Comparison of ENCODE assay signal across 19 cellular contexts in the genomic region with DNA sequence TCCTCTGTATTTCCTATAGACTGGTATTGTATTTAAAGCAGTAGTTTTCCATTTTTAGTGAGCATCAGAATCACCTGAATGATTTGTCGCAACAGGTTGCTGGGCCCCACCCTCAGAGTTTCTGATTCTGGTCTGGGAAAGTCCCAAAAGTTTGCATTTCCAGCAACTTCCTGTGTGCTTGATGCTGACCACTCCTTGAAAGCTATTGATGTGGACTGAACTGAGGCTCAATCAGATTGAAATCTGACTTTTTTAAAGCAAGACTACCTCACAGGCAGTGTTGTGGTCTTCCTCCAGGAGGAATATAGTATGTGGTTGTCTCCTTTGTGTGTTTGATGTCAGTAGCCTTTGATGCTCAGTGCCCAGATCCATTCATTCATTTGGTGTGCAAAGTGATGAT. TPM values are rescaled to one million over a fixed set of nuclear protein-coding genes. Genes with fewer than 3 reads are reported as not detected.
DNase-seq lines count a peak whose midpoint lies in the region; ATAC-seq, FAIRE-seq and TF ChIP-seq lines count a peak whose summit lies in the region.
"Had no signal": no experiment of that assay in that cellular context is flagged by ENCODE, and none has a peak within 500 bp of the region (broad histone marks: within the 10 kb centered on the region; RNA-seq: fewer than 3 reads in every experiment).

No MANE protein-coding gene starts in this region.

- no peak overlapping the region for H3K27ac Mint-ChIP-seq in activated CD4-positive, alpha-beta T cell treated with anti-CD3 and anti-CD28 coated beads, Interleukin-2, amount 10 ng/mL, durations not matched to agents 7 days and 5 days
- peak overlapping the region; percentile 32 to 55 for H3K27ac Mint-ChIP-seq in natural killer cell treated with Interleukin-12 subunit alpha and Interleukin-12 subunit beta and Interleukin-15 and Interleukin-18, amount 100 ng/mL, for 72 hours
- no peak overlapping the region for H3K27ac Mint-ChIP-seq in CD8-positive, alpha-beta memory T cell

- no peaks in the 10 kb centered on the region for H3K27me3 Mint-ChIP-seq in activated CD4-positive, alpha-beta T cell treated with anti-CD3 and anti-CD28 coated beads, Interleukin-2, amount 10 ng/mL, durations not matched to agents 7 days and 5 days
- peaks cover 0 to 5% of the 10 kb centered on the region in 2 donors for H3K27me3 Mint-ChIP-seq in natural killer cell treated with Interleukin-12 subunit alpha and Interleukin-12 subunit beta and Interleukin-15 and Interleukin-18, amount 100 ng/mL, for 72 hours
- H3K27me3 Mint-ChIP-seq in CD8-positive, alpha-beta memory T cell, result no peaks in the 10 kb centered on the region

- no peak overlapping the region for H3K4me3 ChIP-seq in KMS-11 (IDR thresholded peaks at IDR 0.05; ENCODE audit: insufficient read depth, low read depth, low read length)
- no peak overlapping the region for H3K4me3 ChIP-seq in bronchial epithelial cell (ENCODE audit: low read depth, low read length)
- H3K4me3 ChIP-seq in CD8-positive, alpha-beta memory T cell (ENCODE audit: low read length), result no peak overlapping the region
- H3K4me3 ChIP-seq: coronary artery, upper lobe of right lung had no signal

- no peaks in the 10 kb centered on the region for H3K9me3 Mint-ChIP-seq in activated CD4-positive, alpha-beta T cell treated with anti-CD3 and anti-CD28 coated beads, Interleukin-2, amount 10 ng/mL, durations not matched to agents 7 days and 5 days
- H3K9me3 Mint-ChIP-seq in natural killer cell treated with Interleukin-12 subunit alpha and Interleukin-12 subunit beta and Interleukin-15 and Interleukin-18, amount 100 ng/mL, for 72 hours, result no peaks in the 10 kb centered on the region
- no peaks in the 10 kb centered on the region for H3K9me3 Mint-ChIP-seq in CD8-positive, alpha-beta memory T cell

- peaks cover 6% of the 10 kb centered on the region for H3K36me3 Mint-ChIP-seq in activated CD4-positive, alpha-beta T cell treated with anti-CD3 and anti-CD28 coated beads, Interleukin-2, amount 10 ng/mL, durations not matched to agents 7 days and 5 days (ENCODE audit: low read depth)
- no peaks in the 10 kb centered on the region for H3K36me3 Mint-ChIP-seq in natural killer cell treated with Interleukin-12 subunit alpha and Interleukin-12 subunit beta and Interleukin-15 and Interleukin-18, amount 100 ng/mL, for 72 hours
- no peaks in the 10 kb centered on the region for H3K36me3 Mint-ChIP-seq in CD8-positive, alpha-beta memory T cell

- no peak for FAIRE-seq in bronchial epithelial cell (lab: Jason Lieb, UNC)
- FAIRE-seq: endothelial cell of umbilical vein, small intestine had no signal

- H3K27ac ChIP-seq in KMS-11, result no peak overlapping the region
- no peak overlapping the region for H3K27ac ChIP-seq in CD8-positive, alpha-beta memory T cell (ENCODE audit: low read depth, low read length)
- H3K27ac ChIP-seq: C4-2B, coronary artery, upper lobe of right lung had no signal

- H4K20me1 ChIP-seq in KMS-11 (ENCODE audit: insufficient read depth), result no peaks in the 10 kb centered on the region

- H3K4me3 Mint-ChIP-seq in activated CD4-positive, alpha-beta T cell treated with anti-CD3 and anti-CD28 coated beads, Interleukin-2, amount 10 ng/mL, durations not matched to agents 7 days and 5 days, result no peak overlapping the region
- H3K4me3 Mint-ChIP-seq in natural killer cell treated with Interleukin-12 subunit alpha and Interleukin-12 subunit beta and Interleukin-15 and Interleukin-18, amount 100 ng/mL, for 72 hours, result peak overlapping the region; percentile 16
- no peak overlapping the region for H3K4me3 Mint-ChIP-seq in CD8-positive, alpha-beta memory T cell

- CTCF ChIA-PET in activated CD4-positive, alpha-beta T cell treated with anti-CD3 and anti-CD28 coated beads, Interleukin-2, amount 10 ng/mL, durations not matched to agents 7 days and 5 days (lab: Charles Lee), result interaction anchor here (0.6 to 2.1 kb wide), 8 partner anchors 14 to 110 kb away, joined by 3 to 8 read pairs (median 3); no protein-coding TSS in a partner anchor
- CTCF ChIA-PET in CD8-positive, alpha-beta memory T cell (lab: Charles Lee), result interaction anchor here (1.1 kb wide), 1 partner anchor 83 kb away, joined by 5 read pairs; no protein-coding TSS in a partner anchor

- no peak for ATAC-seq in natural killer cell treated with Interleukin-12 subunit alpha and Interleukin-12 subunit beta and Interleukin-15 and Interleukin-18, amount 100 ng/mL, for 72 hours
- no peak for ATAC-seq in GM21825 (IDR thresholded peaks at IDR 0.05; ENCODE audit: unreplicated experiment)
- ATAC-seq in HG03460 (IDR thresholded peaks at IDR 0.05; ENCODE audit: unreplicated experiment), result no peak
- ATAC-seq: left ventricle myocardium superior, upper lobe of right lung had no signal

- H3K4me1 Mint-ChIP-seq in activated CD4-positive, alpha-beta T cell treated with anti-CD3 and anti-CD28 coated beads, Interleukin-2, amount 10 ng/mL, durations not matched to agents 7 days and 5 days, result peaks cover 55% of the 10 kb centered on the region
- peaks cover 7 to 14% of the 10 kb centered on the region in 2 donors for H3K4me1 Mint-ChIP-seq in natural killer cell treated with Interleukin-12 subunit alpha and Interleukin-12 subunit beta and Interleukin-15 and Interleukin-18, amount 100 ng/mL, for 72 hours (ENCODE audit: low read depth in 2 of 2)
- H3K4me1 Mint-ChIP-seq in CD8-positive, alpha-beta memory T cell, result peaks cover 14 to 31% (median 23%) of the 10 kb centered on the region in 3 donors

- H3K4me2 ChIP-seq in KMS-11, result peak overlapping the region; percentile 29; the same call in 1 of the 2 replicates

- H3K79me2 ChIP-seq in KMS-11 (ENCODE audit: insufficient read depth, low read depth), result no peaks in the 10 kb centered on the region

- POLR2A ChIA-PET in activated CD4-positive, alpha-beta T cell treated with anti-CD3 and anti-CD28 coated beads, Interleukin-2, amount 10 ng/mL, durations not matched to agents 7 days and 5 days (lab: Charles Lee), result no interaction called here
- POLR2A ChIA-PET in CD8-positive, alpha-beta memory T cell (lab: Charles Lee), result interaction anchor here (0.7 kb wide), 1 partner anchor 78 kb away, joined by 3 read pairs; no protein-coding TSS in a partner anchor

- DNase-seq in activated CD4-positive, alpha-beta T cell treated with anti-CD3 and anti-CD28 coated beads for 48 hours, result peak; percentile 40
- no peak for DNase-seq in activated CD4-positive, alpha-beta T cell treated with anti-CD3 and anti-CD28 coated beads, Interleukin-2, amount 10 ng/mL, durations not matched to agents 7 days and 5 days
- DNase-seq in bronchial epithelial cell (ENCODE audit: low read depth), result peak; percentile 67
- DNase-seq in natural killer cell treated with Interleukin-12 subunit alpha and Interleukin-12 subunit beta and Interleukin-15 and Interleukin-18, amount 100 ng/mL, for 72 hours (ENCODE audit: low spot score), result no peak
- no peak for DNase-seq in CD8-positive, alpha-beta memory T cell
- DNase-seq: aorta, DMS79 treated with DMSO at 0.1 percent for 48 hours, GOT3, Kasumi-1, left ventricle myocardium superior, small intestine, upper lobe of right lung had no signal

- no peaks in the 10 kb centered on the region for H3K9me3 ChIP-seq in CD8-positive, alpha-beta memory T cell (ENCODE audit: low read length)
- H3K9me3 ChIP-seq: upper lobe of right lung had no signal

- no peak overlapping the region for H3K9ac ChIP-seq in KMS-11

- TF ChIP-seq CTCF in KMS-11 (conservative IDR thresholded peaks at IDR 0.05; ENCODE audit: low read depth, low read length) (no peak), bronchial epithelial cell (IDR thresholded peaks at IDR 0.05; ENCODE audit: insufficient read depth, low read length, severe bottlenecking) (no peak)

- no peaks in the 10 kb centered on the region for H3K36me3 ChIP-seq in KMS-11 (ENCODE audit: insufficient read depth)
- no peaks in the 10 kb centered on the region for H3K36me3 ChIP-seq in bronchial epithelial cell (ENCODE audit: control insufficient read depth, insufficient read depth, low read length)
- H3K36me3 ChIP-seq in CD8-positive, alpha-beta memory T cell (ENCODE audit: insufficient read depth, low read length), result no peaks in the 10 kb centered on the region
- H3K36me3 ChIP-seq: upper lobe of right lung had no signal

- peaks cover 14% of the 10 kb centered on the region for H3K4me1 ChIP-seq in KMS-11 (ENCODE audit: low read depth, poor library complexity, severe bottlenecking)
- H3K4me1 ChIP-seq in CD8-positive, alpha-beta memory T cell (ENCODE audit: insufficient read depth, low read length), result peaks cover 13% of the 10 kb centered on the region
- H3K4me1 ChIP-seq: upper lobe of right lung had no signal

- no peak overlapping the region for H2AFZ ChIP-seq in KMS-11 (ENCODE audit: low read depth)

- H3K27me3 ChIP-seq in KMS-11 (ENCODE audit: insufficient read depth, low read depth) (no peaks in the 10 kb centered on the region), bronchial epithelial cell (ENCODE audit: control insufficient read depth, insufficient read depth, low read length) (no peaks in the 10 kb centered on the region)
- H3K27me3 ChIP-seq in CD8-positive, alpha-beta memory T cell (ENCODE audit: insufficient read depth, low read length, poor library complexity, severe bottlenecking), result no peaks in the 10 kb centered on the region
- H3K27me3 ChIP-seq: upper lobe of right lung had no signal

RNA-seq across cellular contexts. Expression of a gene that starts 17.2 kb away (rescaled TPM):
- 1 to 10 TPM; 5.5 to 6.0 TPM for total RNA-seq in activated CD4-positive, alpha-beta T cell treated with anti-CD3 and anti-CD28 coated beads, Interleukin-2, amount 10 ng/mL, durations not matched to agents 7 days and 5 days
- total RNA-seq in bronchial epithelial cell, result 38.7 and 79.2 TPM in 2 replicates
- total RNA-seq in natural killer cell treated with Interleukin-12 subunit alpha and Interleukin-12 subunit beta and Interleukin-15 and Interleukin-18, amount 100 ng/mL, for 72 hours, result under 1 TPM in 1 of 2 donors, not detected in 1; 0.45 TPM
- 1 to 10 TPM; 4.5 to 5.5 TPM for total RNA-seq in CD8-positive, alpha-beta memory T cell
- 0.36 TPM for polyA plus RNA-seq in CD8-positive, alpha-beta memory T cell
- total RNA-seq: A172 had no signal

RNA-seq across cellular contexts. Expression of a gene that starts 23.2 kb away (rescaled TPM):
- 100 to 1,000 TPM; 680 to 841 TPM for total RNA-seq in activated CD4-positive, alpha-beta T cell treated with anti-CD3 and anti-CD28 coated beads, Interleukin-2, amount 10 ng/mL, durations not matched to agents 7 days and 5 days
- total RNA-seq in bronchial epithelial cell, result not detected in 2 replicates
- 100 to 1,000 TPM in 1 of 2 donors, 10 to 100 TPM in 1; 25.7 to 148 TPM for total RNA-seq in natural killer cell treated with Interleukin-12 subunit alpha and Interleukin-12 subunit beta and Interleukin-15 and Interleukin-18, amount 100 ng/mL, for 72 hours
- 100 to 1,000 TPM; 534 to 541 TPM for total RNA-seq in CD8-positive, alpha-beta memory T cell
- 1,158 TPM for polyA plus RNA-seq in CD8-positive, alpha-beta memory T cell
- total RNA-seq: A172, endothelial cell of umbilical vein had no signal
- polyA plus RNA-seq: endothelial cell of umbilical vein had no signal

RNA-seq across cellular contexts. Expression of a gene that starts 29.1 kb away (rescaled TPM):
- total RNA-seq in activated CD4-positive, alpha-beta T cell treated with anti-CD3 and anti-CD28 coated beads, Interleukin-2, amount 10 ng/mL, durations not matched to agents 7 days and 5 days, result 10 to 100 TPM; 21.2 to 22.0 TPM
- total RNA-seq in bronchial epithelial cell, result 34.8 and 81.4 TPM in 2 replicates
- 10 to 100 TPM; 10.8 to 12.8 TPM for total RNA-seq in natural killer cell treated with Interleukin-12 subunit alpha and Interleukin-12 subunit beta and Interleukin-15 and Interleukin-18, amount 100 ng/mL, for 72 hours
- total RNA-seq in CD8-positive, alpha-beta memory T cell, result 100 to 1,000 TPM; 113 to 119 TPM
- polyA plus RNA-seq in CD8-positive, alpha-beta memory T cell, result 10.6 TPM

RNA-seq across cellular contexts. Expression of a gene that starts 56.5 kb away (rescaled TPM):
- 100 to 1,000 TPM; 117 to 122 TPM for total RNA-seq in activated CD4-positive, alpha-beta T cell treated with anti-CD3 and anti-CD28 coated beads, Interleukin-2, amount 10 ng/mL, durations not matched to agents 7 days and 5 days
- 0.13 TPM in 1 of 2 replicates, not detected in the other for total RNA-seq in bronchial epithelial cell
- total RNA-seq in natural killer cell treated with Interleukin-12 subunit alpha and Interleukin-12 subunit beta and Interleukin-15 and Interleukin-18, amount 100 ng/mL, for 72 hours, result 1 to 10 TPM; 1.4 to 8.5 TPM
- 100 to 1,000 TPM; 363 to 387 TPM for total RNA-seq in CD8-positive, alpha-beta memory T cell
- 210 TPM for polyA plus RNA-seq in CD8-positive, alpha-beta memory T cell
- total RNA-seq: A172 had no signal

Comparison
In these comparisons a context has a peak if more than half of its experiments do, and no peak if none do; other contexts are left out.
1. DNase-seq: peak in activated CD4-positive, alpha-beta T cell treated with anti-CD3 and anti-CD28 coated beads for 48 hours (single experiment) and bronchial epithelial cell (single experiment); none in activated CD4-positive, alpha-beta T cell treated with anti-CD3 and anti-CD28 coated beads, Interleukin-2, amount 10 ng/mL, durations not matched to agents 7 days and 5 days (single experiment), natural killer cell treated with Interleukin-12 subunit alpha and Interleukin-12 subunit beta and Interleukin-15 and Interleukin-18, amount 100 ng/mL, for 72 hours (single experiment) and CD8-positive, alpha-beta memory T cell (0 of 5).
2. H3K27ac Mint-ChIP-seq: peak in natural killer cell treated with Interleukin-12 subunit alpha and Interleukin-12 subunit beta and Interleukin-15 and Interleukin-18, amount 100 ng/mL, for 72 hours (2 of 2); none in activated CD4-positive, alpha-beta T cell treated with anti-CD3 and anti-CD28 coated beads, Interleukin-2, amount 10 ng/mL, durations not matched to agents 7 days and 5 days (single experiment) and CD8-positive, alpha-beta memory T cell (0 of 8).
3. RNA of a gene that starts 23.2 kb away (total RNA-seq): 680 to 841 TPM in activated CD4-positive, alpha-beta T cell treated with anti-CD3 and anti-CD28 coated beads, Interleukin-2, amount 10 ng/mL, durations not matched to agents 7 days and 5 days, 534 to 541 TPM in CD8-positive, alpha-beta memory T cell and 25.7 to 148 TPM in natural killer cell treated with Interleukin-12 subunit alpha and Interleukin-12 subunit beta and Interleukin-15 and Interleukin-18, amount 100 ng/mL, for 72 hours; not detected in bronchial epithelial cell; every median in the first group is over 10 times any median in the second.